Comparison of ENCODE assay signal across 33 cellular contexts in genomic region chr2:172435608-172435911, GRCh38. TPM values are rescaled to one million over a fixed set of nuclear protein-coding genes. Genes with fewer than 3 reads are reported as not detected.
DNase-seq lines count a peak whose midpoint lies in the region; ATAC-seq, FAIRE-seq and TF ChIP-seq lines count a peak whose summit lies in the region.
"Had no signal": no experiment of that assay in that cellular context is flagged by ENCODE, and none has a peak within 500 bp of the region (broad histone marks: within the 10 kb centered on the region; RNA-seq: fewer than 3 reads in every experiment).

No MANE protein-coding gene starts in this region.

- H3K4me3 Mint-ChIP-seq in CD4-positive, CD25-positive, alpha-beta regulatory T cell = peak overlapping the region in 2 of 4 donors; percentile 56 to 95
- H3K4me3 Mint-ChIP-seq in GM23338 (no peak overlapping the region), WTC11 (no peak overlapping the region)
- H3K4me3 Mint-ChIP-seq: activated naive CD8-positive, alpha-beta T cell treated with anti-CD3 and anti-CD28 coated beads, Interleukin-2, amount 50 U/mL, for 24 hours; stimulated activated memory B cell treated with anti-CD40 and anti-IgM and Interleukin-4, amounts not matched to agents 10 μg/mL and 1 μg/mL and 100 μg/mL, for 72 hours had no signal

- H3K4me1 ChIP-seq in CD4-positive, CD25-positive, alpha-beta regulatory T cell (ENCODE audit: control insufficient read depth, insufficient read depth, low read length, poor library complexity, severe bottlenecking) = peaks cover 99% of the 10 kb centered on the region
- H3K4me1 ChIP-seq in GM23338 (ENCODE audit: insufficient read depth) = peaks cover 99% of the 10 kb centered on the region
- peaks cover 95% of the 10 kb centered on the region for H3K4me1 ChIP-seq in keratinocyte (ENCODE audit: control insufficient read depth, extremely low read depth, insufficient read depth, low read length)
- H3K4me1 ChIP-seq: BE2C had no signal

- no peaks in the 10 kb centered on the region for H3K9me3 ChIP-seq in CD4-positive, CD25-positive, alpha-beta regulatory T cell (ENCODE audit: control insufficient read depth in 2 of 2, low read length in 2 of 2)
- no peaks in the 10 kb centered on the region for H3K9me3 ChIP-seq in keratinocyte (ENCODE audit: control insufficient read depth, low read depth, low read length)
- H3K9me3 ChIP-seq: BE2C, heart left ventricle, lower lobe of right lung, mucosa of descending colon, SJCRH30, upper lobe of left lung had no signal

- H3K9me1 ChIP-seq in keratinocyte (ENCODE audit: control insufficient read depth, extremely low read depth, insufficient read depth, low read length) = peaks cover 2% of the 10 kb centered on the region

- H3K27ac Mint-ChIP-seq in CD4-positive, CD25-positive, alpha-beta regulatory T cell = peak overlapping the region in 2 of 3 donors; percentile 59 to 76
- peak overlapping the region; percentile 74 for H3K27ac Mint-ChIP-seq in GM23338
- peak overlapping the region; percentile 34; the same call in 1 of the 2 replicates for H3K27ac Mint-ChIP-seq in WTC11
- H3K27ac Mint-ChIP-seq: activated naive CD8-positive, alpha-beta T cell treated with anti-CD3 and anti-CD28 coated beads, Interleukin-2, amount 50 U/mL, for 24 hours; stimulated activated memory B cell treated with anti-CD40 and anti-IgM and Interleukin-4, amounts not matched to agents 10 μg/mL and 1 μg/mL and 100 μg/mL, for 72 hours had no signal

- H3K27me3 Mint-ChIP-seq in CD4-positive, CD25-positive, alpha-beta regulatory T cell = no peaks in the 10 kb centered on the region
- H3K27me3 Mint-ChIP-seq in GM23338 (ENCODE audit: insufficient read depth, low read depth, poor library complexity) (no peaks in the 10 kb centered on the region), WTC11 (ENCODE audit: low read depth) (no peaks in the 10 kb centered on the region)
- H3K27me3 Mint-ChIP-seq: activated naive CD8-positive, alpha-beta T cell treated with anti-CD3 and anti-CD28 coated beads, Interleukin-2, amount 50 U/mL, for 24 hours; natural killer cell treated with Interleukin-12 subunit alpha and Interleukin-12 subunit beta and Interleukin-15 and Interleukin-18, amount 100 ng/mL, for 72 hours had no signal

- peaks cover 3 to 50% (median 34%) of the 10 kb centered on the region in 4 donors for H3K4me1 Mint-ChIP-seq in CD4-positive, CD25-positive, alpha-beta regulatory T cell
- H3K4me1 Mint-ChIP-seq in GM23338 (peaks cover 72% of the 10 kb centered on the region), WTC11 (peaks cover 17% of the 10 kb centered on the region)

- peak overlapping the region; percentile 56 for H3K27ac ChIP-seq in CD4-positive, CD25-positive, alpha-beta regulatory T cell (ENCODE audit: insufficient read depth, low read length, poor library complexity, severe bottlenecking)
- peak overlapping the region; percentile 60; the same call in 1 of the 2 replicates for H3K27ac ChIP-seq in GM23338 (ENCODE audit: low read depth)
- H3K27ac ChIP-seq in keratinocyte (ENCODE audit: control insufficient read depth, insufficient read depth, low read length) = peak overlapping the region; percentile 99
- H3K27ac ChIP-seq: lower lobe of right lung, SJCRH30 had no signal

- H3K36me3 ChIP-seq in CD4-positive, CD25-positive, alpha-beta regulatory T cell (ENCODE audit: control insufficient read depth, insufficient read depth, low read length) = no peaks in the 10 kb centered on the region
- no peaks in the 10 kb centered on the region for H3K36me3 ChIP-seq in GM23338 (ENCODE audit: insufficient read depth)
- peaks cover 6 to 54% of the 10 kb centered on the region in 2 experiments for H3K36me3 ChIP-seq in keratinocyte (ENCODE audit: control insufficient read depth in 2 of 2, extremely low read depth in 1 of 2, insufficient read depth in 2 of 2, low read length in 2 of 2)
- H3K36me3 ChIP-seq: BE2C, heart left ventricle, lower lobe of right lung, SJCRH30, upper lobe of left lung had no signal

- peaks cover 99% of the 10 kb centered on the region for H3K79me2 ChIP-seq in GM23338 (replicated peaks; ENCODE audit: insufficient read depth)
- peaks cover 97% of the 10 kb centered on the region for H3K79me2 ChIP-seq in keratinocyte (ENCODE audit: control insufficient read depth, insufficient read depth, low read length)

- CTCF ChIA-PET in WTC11 (lab: Charles Lee) = interaction anchor here (2.7 kb wide), 1 partner anchor 26 kb away, joined by 16 read pairs; no protein-coding TSS in a partner anchor

- TF ChIP-seq CTCF in GM23338 (conservative IDR thresholded peaks at IDR 0.05; ENCODE audit: low read depth in 2 of 2) = no peak
- TF ChIP-seq CTCF in WTC11 (IDR thresholded peaks at IDR 0.05) = no peak
- TF ChIP-seq CTCF in keratinocyte (optimal IDR thresholded peaks at IDR 0.05 in 1 of 3, IDR thresholded peaks at IDR 0.05 in 1 of 3, conservative IDR thresholded peaks at IDR 0.05 in 1 of 3; ENCODE audit: extremely low read depth in 1 of 3, insufficient read depth in 2 of 3, low read length in 3 of 3) = no peak

- FAIRE-seq in keratinocyte (lab: Jason Lieb, UNC) = no peak
- FAIRE-seq: astrocyte, GM19239, RCC 7860 had no signal

- H3K4me2 ChIP-seq in GM23338 = peak overlapping the region; percentile 24
- peak overlapping the region; percentile 42 for H3K4me2 ChIP-seq in keratinocyte (ENCODE audit: control insufficient read depth, extremely low read depth, insufficient read depth, low read depth, low read length)

- DNase-seq in CD4-positive, CD25-positive, alpha-beta regulatory T cell = no peak
- DNase-seq in GM23338 (ENCODE audit: low spot score) (no peak), WTC11 (ENCODE audit: low spot score) (no peak), keratinocyte (ENCODE audit: low read depth, low spot score) (no peak), DMS153 treated with DMSO at 0.1 percent for 48 hours (lab: John Stamatoyannopoulos, UW; ENCODE audit: unreplicated experiment) (no peak)
- DNase-seq: ACHN; activated gamma-delta T cell; activated naive CD8-positive, alpha-beta T cell treated with anti-CD3 and anti-CD28 coated beads, Interleukin-2, amount 50 U/mL, for 24 hours; activated T-cell treated with anti-CD3 and anti-CD28 coated beads, Interleukin-2, amount 50 U/mL, for 1 hour; BE2C; effector CD8-positive, alpha-beta T cell; erythroblast; HCEC 1CT; heart left ventricle; lower lobe of right lung; NCI-H1048; NCI-H1694 treated with DMSO at 0.1 percent for 48 hours; NCI-H82; SJCRH30; substantia nigra; SW 1271; T-helper 9 cell; upper lobe of left lung had no signal

- peak overlapping the region; percentile 51 for H3K9ac ChIP-seq in keratinocyte (ENCODE audit: control insufficient read depth, extremely low read depth, insufficient read depth, low read length)

- H4K20me1 ChIP-seq in GM23338 (replicated peaks; ENCODE audit: insufficient read depth) (peaks cover 19% of the 10 kb centered on the region), keratinocyte (ENCODE audit: control insufficient read depth, extremely low read depth, insufficient read depth, low read length) (peaks cover 20% of the 10 kb centered on the region)

- H3K27me3 ChIP-seq in CD4-positive, CD25-positive, alpha-beta regulatory T cell (ENCODE audit: control insufficient read depth, insufficient read depth, low read length) = no peaks in the 10 kb centered on the region
- no peaks in the 10 kb centered on the region for H3K27me3 ChIP-seq in GM23338 (ENCODE audit: insufficient read depth)
- H3K27me3 ChIP-seq in keratinocyte (ENCODE audit: control insufficient read depth, extremely low read depth, insufficient read depth, low read length) = no peaks in the 10 kb centered on the region
- H3K27me3 ChIP-seq: BE2C, heart left ventricle, SJCRH30, upper lobe of left lung had no signal

- H3K9me2 ChIP-seq in GM23338 (ENCODE audit: insufficient read depth) = peaks cover 11% of the 10 kb centered on the region

- POLR2A ChIA-PET in WTC11 (lab: Charles Lee) = no interaction called here

- H2AFZ ChIP-seq in GM23338 (no peak overlapping the region), keratinocyte (ENCODE audit: control insufficient read depth, low read length) (no peak overlapping the region)

- dilution Hi-C loops in keratinocyte (cut with MboI; ENCODE audit: extremely low pct_ligation_motif_present, low sequenced_read_pairs) = no loop called here

- H3K4me3 ChIP-seq in CD4-positive, CD25-positive, alpha-beta regulatory T cell (ENCODE audit: low read depth, low read length) = no peak overlapping the region
- H3K4me3 ChIP-seq in GM23338 (no peak overlapping the region), keratinocyte (ENCODE audit: control insufficient read depth in 2 of 3, extremely low read depth in 1 of 3, insufficient read depth in 2 of 3, low read depth in 1 of 3, low read length in 3 of 3) (peak overlapping the region in 1 of 3 experiments; percentile 24)
- H3K4me3 ChIP-seq: coronary artery, heart left ventricle, lower lobe of right lung, mucosa of descending colon, SJCRH30, upper lobe of left lung had no signal

- H3F3A ChIP-seq in GM23338 (replicated peaks; ENCODE audit: low read depth) = no peaks in the 10 kb centered on the region

- peaks cover 5% of the 10 kb centered on the region for H3K36me3 Mint-ChIP-seq in CD4-positive, CD25-positive, alpha-beta regulatory T cell
- H3K36me3 Mint-ChIP-seq in GM23338 (ENCODE audit: low read depth) (no peaks in the 10 kb centered on the region), WTC11 (0 out of 2 replicates have a peak, but pooled peaks cover 2% of the 10 kb centered on the region)
- H3K36me3 Mint-ChIP-seq: natural killer cell treated with Interleukin-12 subunit alpha and Interleukin-12 subunit beta and Interleukin-15 and Interleukin-18, amount 100 ng/mL, for 72 hours; stimulated activated memory B cell treated with anti-CD40 and anti-IgM and Interleukin-4, amounts not matched to agents 10 μg/mL and 1 μg/mL and 100 μg/mL, for 72 hours had no signal

- no peak for ATAC-seq in CD4-positive, CD25-positive, alpha-beta regulatory T cell (ENCODE audit: low read depth in 2 of 2)
- no peak for ATAC-seq in GM23338
- no peak for ATAC-seq in WTC11
- no peak for ATAC-seq in GM18858 (IDR thresholded peaks at IDR 0.05; ENCODE audit: unreplicated experiment)
- ATAC-seq in GM18909 (IDR thresholded peaks at IDR 0.05; ENCODE audit: poor library complexity, unreplicated experiment) = no peak
- no peak for ATAC-seq in HG03460 (IDR thresholded peaks at IDR 0.05; ENCODE audit: unreplicated experiment)
- ATAC-seq: activated naive CD8-positive, alpha-beta T cell treated with anti-CD3 and anti-CD28 coated beads, Interleukin-2, amount 50 U/mL, for 24 hours; heart left ventricle; stimulated activated memory B cell treated with anti-CD40 and anti-IgM and Interleukin-4, amounts not matched to agents 10 μg/mL and 1 μg/mL and 100 μg/mL, for 72 hours had no signal

- H3K9me3 Mint-ChIP-seq in CD4-positive, CD25-positive, alpha-beta regulatory T cell = no peaks in the 10 kb centered on the region
- H3K9me3 Mint-ChIP-seq in GM23338 = no peaks in the 10 kb centered on the region
- no peaks in the 10 kb centered on the region for H3K9me3 Mint-ChIP-seq in WTC11
- H3K9me3 Mint-ChIP-seq: activated naive CD8-positive, alpha-beta T cell treated with anti-CD3 and anti-CD28 coated beads, Interleukin-2, amount 50 U/mL, for 24 hours; natural killer cell treated with Interleukin-12 subunit alpha and Interleukin-12 subunit beta and Interleukin-15 and Interleukin-18, amount 100 ng/mL, for 72 hours; stimulated activated memory B cell treated with anti-CD40 and anti-IgM and Interleukin-4, amounts not matched to agents 10 μg/mL and 1 μg/mL and 100 μg/mL, for 72 hours had no signal

RNA-seq across cellular contexts. Expression of gene ITGA6, which starts 8.2 kb away (rescaled TPM):
- 68.5 TPM for total RNA-seq in CD4-positive, CD25-positive, alpha-beta regulatory T cell
- polyA plus RNA-seq in CD4-positive, CD25-positive, alpha-beta regulatory T cell = 10 to 100 TPM; 39.2 to 59.4 (median 45.8) TPM
- 124 and 129 TPM in 2 replicates for total RNA-seq in GM23338 (2014; rRNA removed; shearing (Covaris generic))
- polyA plus RNA-seq in GM23338 (2016; fragmentation: Nextera tagmentation; extraction: Ambion mirVana) = 28.6 and 32.9 TPM in 2 replicates
- total RNA-seq in WTC11 (2021) = 78.8 to 83.6 TPM (median 82.4 TPM) in 3 replicates
- 258 to 441 TPM (median 273 TPM) in 3 replicates for polyA plus RNA-seq in keratinocyte
- 360 TPM for polyA plus RNA-seq in keratinocyte (2011; ENCODE audit: low read depth)
- 148 and 205 TPM in 2 replicates for polyA plus RNA-seq in keratinocyte (2011; cell fraction: cytosol; rRNA removed)
- polyA plus RNA-seq in keratinocyte (2011; cell fraction: nucleus; rRNA removed) = 661 and 820 TPM in 2 replicates
- polyA plus RNA-seq in keratinocyte (2012; ENCODE audit: low replicate concordance) = 169 and 660 TPM in 2 replicates
- polyA minus RNA-seq in keratinocyte = 374 to 691 TPM (median 492 TPM) in 3 replicates
- 252 TPM for polyA minus RNA-seq in keratinocyte (2011; cell fraction: cytosol; rRNA and poly(A)+ RNA removed)
- 750 and 1,558 TPM in 2 replicates for polyA minus RNA-seq in keratinocyte (2011; cell fraction: nucleus; rRNA and poly(A)+ RNA removed)
